Comparison of ENCODE assay signal across 26 cellular contexts in genomic region chr5:155870636-155871035, GRCh38.
"Had no signal": no experiment of that assay in that cellular context is flagged by ENCODE, and none has a peak within 500 bp of the region (broad histone marks: within the 10 kb centered on the region; RNA-seq: fewer than 3 reads in every experiment).

No MANE protein-coding gene starts in this region.

- H3K27me3 ChIP-seq: heart right ventricle, hepatocyte, neural progenitor cell, neutrophil, suprapubic skin, tibial artery, upper lobe of right lung had no signal

- H3K27ac ChIP-seq: heart right ventricle, hepatocyte, lower lobe of right lung, neural progenitor cell, neutrophil, parathyroid adenoma, psoas muscle, skin epidermis, suprapubic skin, thoracic aorta, tibial artery, upper lobe of right lung had no signal

- H3K4me1 ChIP-seq: lower lobe of right lung, neural progenitor cell, psoas muscle, suprapubic skin, tibial artery, upper lobe of right lung had no signal

- DNase-seq: heart right ventricle; islet precursor cell; left ventricle myocardium superior; lower lobe of right lung; mammary epithelial cell; mesenchymal stem cell; naive thymus-derived CD8-positive, alpha-beta T cell; occipital lobe; psoas muscle; stimulated activated CD4-positive, alpha-beta T cell treated with anti-CD3 and anti-CD28 coated beads, Interleukin-12 subunit alpha, Interleukin-12 subunit beta, amount 100 ng/mL, for 4 hours; stimulated activated CD4-positive, alpha-beta T cell treated with anti-CD3 and anti-CD28 coated beads, Interleukin-15, amount 100 ng/mL, for 24 hours; stimulated activated CD4-positive, alpha-beta T cell treated with anti-CD3 and anti-CD28 coated beads, Interleukin-2, amount 100 ng/mL, for 24 hours; stimulated activated CD4-positive, alpha-beta T cell treated with anti-CD3 and anti-CD28 coated beads, Interleukin-4, amount 100 ng/mL, for 1 hour; stimulated activated naive CD4-positive, alpha-beta T cell; tibial artery; trophoblast cell; upper lobe of right lung had no signal

- H3K4me3 ChIP-seq: heart right ventricle, hepatocyte, lower lobe of right lung, neural progenitor cell, psoas muscle, skin epidermis, suprapubic skin, thoracic aorta, tibial artery, upper lobe of right lung had no signal

- ATAC-seq: heart right ventricle; lower lobe of right lung; naive thymus-derived CD8-positive, alpha-beta T cell; psoas muscle; sciatic nerve; stimulated activated effector memory CD8-positive, alpha-beta T cell treated with anti-CD3 and anti-CD28 coated beads, Interleukin-12 subunit alpha, Interleukin-12 subunit beta, amount 100 ng/mL, for 72 hours; upper lobe of right lung had no signal
